23 cellular contexts compared by ENCODE assay signal in genomic region chr2:71681626-71682025, GRCh38.
"Had no signal": no experiment of that assay in that cellular context is flagged by ENCODE, and none has a peak within 500 bp of the region (broad histone marks: within the 10 kb centered on the region; RNA-seq: fewer than 3 reads in every experiment).

No MANE protein-coding gene starts in this region.

- H3K4me1 ChIP-seq: pancreas, transverse colon, upper lobe of right lung had no signal

- DNase-seq: effector CD4-positive, alpha-beta T cell; foreskin fibroblast; mesendoderm; natural killer cell; stimulated activated CD4-positive, alpha-beta T cell treated with anti-CD3 and anti-CD28 coated beads, Interleukin-15, amount 100 ng/mL, for 24 hours; stimulated activated CD4-positive, alpha-beta T cell treated with anti-CD3 and anti-CD28 coated beads, Interleukin-2, amount 100 ng/mL, for 48 hours; stimulated activated naive B cell treated with anti-CD40 and anti-IgM and Interleukin-4, amounts not matched to agents 10 μg/mL and 1 μg/mL and 100 μg/mL, for 72 hours; stimulated activated naive CD8-positive, alpha-beta T cell treated with anti-CD3 and anti-CD28 coated beads, Interleukin-15, amount 100 ng/mL, for 72 hours; transverse colon had no signal

- H3K27me3 ChIP-seq: dorsolateral prefrontal cortex, gastrocnemius medialis, neutrophil, pancreas, suprapubic skin, transverse colon, upper lobe of right lung, vagina had no signal

- ATAC-seq: esophagus mucosa; gastrocnemius medialis; left lobe of liver; natural killer cell; pancreas; sciatic nerve; stimulated activated naive B cell treated with anti-CD40 and anti-IgM and Interleukin-4, amounts not matched to agents 10 μg/mL and 1 μg/mL and 100 μg/mL, for 72 hours had no signal

- H3K27ac ChIP-seq: dorsolateral prefrontal cortex, epithelial cell of prostate, neutrophil, pancreas, skin epidermis, suprapubic skin, transverse colon, upper lobe of right lung, vagina had no signal

- FAIRE-seq: colon, keratinocyte, pancreas had no signal

- H3K4me3 ChIP-seq: dorsolateral prefrontal cortex, gastrocnemius medialis, pancreas, skin epidermis, suprapubic skin, transverse colon, upper lobe of right lung, vagina had no signal

- H3K9me3 ChIP-seq: gastrocnemius medialis, neutrophil, pancreas, suprapubic skin, transverse colon, upper lobe of right lung, vagina had no signal

- H3K36me3 ChIP-seq: pancreas, suprapubic skin, transverse colon, upper lobe of right lung, vagina had no signal
